ENCODE assay signal across 1 cellular context in the genomic region with DNA sequence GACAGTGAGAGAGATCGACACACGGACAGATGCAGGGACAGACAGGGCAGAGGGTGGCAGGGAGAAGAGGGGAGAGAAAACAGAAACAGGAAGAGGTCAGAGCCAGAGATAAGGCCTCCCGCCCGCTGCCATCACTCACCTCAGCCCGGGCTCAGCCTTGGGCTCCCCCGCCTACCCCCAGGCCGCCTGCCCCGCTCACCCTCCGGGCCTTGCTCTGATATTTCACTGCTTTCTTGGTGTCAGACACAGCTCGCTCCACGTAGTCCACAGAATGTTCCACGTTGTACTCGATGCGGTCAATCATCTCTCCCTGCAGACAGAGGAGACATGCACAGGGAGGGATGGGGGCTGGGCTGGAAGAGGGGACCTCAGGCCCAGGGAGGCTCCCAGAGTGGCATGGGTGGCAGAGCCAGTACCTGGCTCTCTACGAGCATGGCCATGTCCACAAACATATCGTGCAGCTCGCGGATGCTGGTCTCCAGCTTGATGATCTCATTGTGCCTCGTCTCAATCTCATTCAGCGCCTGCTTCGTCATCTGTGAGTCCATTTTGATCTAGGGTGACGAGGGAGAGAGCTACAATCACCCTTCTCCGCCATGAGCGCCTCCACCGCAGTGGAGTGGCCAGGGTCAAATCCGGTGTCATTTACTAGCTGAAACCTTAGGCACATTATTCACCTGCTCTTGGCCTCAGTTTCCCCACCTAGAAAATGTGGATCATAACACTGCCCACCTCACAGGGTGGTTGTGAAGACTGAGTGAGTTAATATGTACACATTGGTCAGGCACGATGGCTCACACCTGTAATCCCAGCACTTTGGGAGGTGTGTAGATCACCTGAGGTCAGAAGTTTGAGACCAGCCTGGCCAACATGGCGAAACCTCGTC.
TF ChIP-seq lines count a peak whose summit lies in the region.

No MANE protein-coding gene starts in this region.

TF ChIP-seq in HepG2, 621 proteins besides CTCF, POLR2A, EP300 and RAD21 (continued from another document):
- TF ChIP-seq, protein P1, sequence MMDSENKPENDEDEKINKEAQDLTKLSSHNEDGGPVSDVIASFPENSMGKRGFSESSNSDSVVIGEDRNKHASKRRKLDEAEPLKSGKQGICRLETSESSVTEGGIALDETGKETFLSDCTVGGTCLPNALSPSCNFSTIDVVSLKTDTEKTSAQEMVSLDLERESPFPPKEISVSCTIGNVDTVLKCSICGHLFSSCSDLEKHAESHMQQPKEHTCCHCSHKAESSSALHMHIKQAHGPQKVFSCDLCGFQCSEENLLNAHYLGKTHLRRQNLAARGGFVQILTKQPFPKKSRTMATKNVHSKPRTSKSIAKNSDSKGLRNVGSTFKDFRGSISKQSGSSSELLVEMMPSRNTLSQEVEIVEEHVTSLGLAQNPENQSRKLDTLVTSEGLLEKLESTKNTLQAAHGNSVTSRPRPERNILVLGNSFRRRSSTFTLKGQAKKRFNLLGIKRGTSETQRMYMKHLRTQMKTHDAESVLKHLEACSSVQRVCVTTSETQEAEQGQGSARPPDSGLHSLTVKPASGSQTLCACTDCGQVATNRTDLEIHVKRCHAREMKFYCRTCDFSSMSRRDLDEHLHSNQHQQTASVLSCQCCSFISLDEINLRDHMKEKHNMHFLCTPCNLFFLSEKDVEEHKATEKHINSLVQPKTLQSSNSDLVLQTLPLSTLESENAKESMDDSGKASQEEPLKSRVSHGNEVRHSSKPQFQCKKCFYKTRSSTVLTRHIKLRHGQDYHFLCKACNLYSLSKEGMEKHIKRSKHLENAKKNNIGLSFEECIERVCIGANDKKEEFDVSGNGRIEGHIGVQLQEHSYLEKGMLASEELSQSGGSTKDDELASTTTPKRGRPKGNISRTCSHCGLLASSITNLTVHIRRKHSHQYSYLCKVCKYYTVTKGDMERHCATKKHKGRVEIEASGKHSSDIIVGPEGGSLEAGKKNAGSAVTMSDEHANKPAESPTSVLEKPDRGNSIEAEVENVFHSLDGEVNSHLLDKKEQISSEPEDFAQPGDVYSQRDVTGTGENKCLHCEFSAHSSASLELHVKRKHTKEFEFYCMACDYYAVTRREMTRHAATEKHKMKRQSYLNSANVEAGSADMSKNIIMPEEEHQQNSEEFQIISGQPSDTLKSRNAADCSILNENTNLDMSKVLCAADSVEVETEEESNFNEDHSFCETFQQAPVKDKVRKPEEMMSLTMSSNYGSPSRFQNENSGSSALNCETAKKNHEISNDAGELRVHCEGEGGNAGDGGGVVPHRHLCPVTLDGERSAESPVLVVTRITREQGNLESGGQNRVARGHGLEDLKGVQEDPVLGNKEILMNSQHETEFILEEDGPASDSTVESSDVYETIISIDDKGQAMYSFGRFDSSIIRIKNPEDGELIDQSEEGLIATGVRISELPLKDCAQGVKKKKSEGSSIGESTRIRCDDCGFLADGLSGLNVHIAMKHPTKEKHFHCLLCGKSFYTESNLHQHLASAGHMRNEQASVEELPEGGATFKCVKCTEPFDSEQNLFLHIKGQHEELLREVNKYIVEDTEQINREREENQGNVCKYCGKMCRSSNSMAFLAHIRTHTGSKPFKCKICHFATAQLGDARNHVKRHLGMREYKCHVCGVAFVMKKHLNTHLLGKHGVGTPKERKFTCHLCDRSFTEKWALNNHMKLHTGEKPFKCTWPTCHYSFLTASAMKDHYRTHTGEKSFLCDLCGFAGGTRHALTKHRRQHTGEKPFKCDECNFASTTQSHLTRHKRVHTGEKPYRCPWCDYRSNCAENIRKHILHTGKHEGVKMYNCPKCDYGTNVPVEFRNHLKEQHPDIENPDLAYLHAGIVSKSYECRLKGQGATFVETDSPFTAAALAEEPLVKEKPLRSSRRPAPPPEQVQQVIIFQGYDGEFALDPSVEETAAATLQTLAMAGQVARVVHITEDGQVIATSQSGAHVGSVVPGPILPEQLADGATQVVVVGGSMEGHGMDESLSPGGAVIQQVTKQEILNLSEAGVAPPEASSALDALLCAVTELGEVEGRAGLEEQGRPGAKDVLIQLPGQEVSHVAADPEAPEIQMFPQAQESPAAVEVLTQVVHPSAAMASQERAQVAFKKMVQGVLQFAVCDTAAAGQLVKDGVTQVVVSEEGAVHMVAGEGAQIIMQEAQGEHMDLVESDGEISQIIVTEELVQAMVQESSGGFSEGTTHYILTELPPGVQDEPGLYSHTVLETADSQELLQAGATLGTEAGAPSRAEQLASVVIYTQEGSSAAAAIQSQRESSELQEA (CRISPR knock-in tag; IDR thresholded peaks at IDR 0.05; ENCODE audit: not compliant biosample characterization), result no peak
- TF ChIP-seq HNF4G (IDR thresholded peaks at IDR 0.05; ENCODE audit: borderline replicate concordance, low read depth, low read length), result no peak
- no peak for TF ChIP-seq HNF4G (CRISPR knock-in tag; IDR thresholded peaks at IDR 0.05; ENCODE audit: borderline replicate concordance, low read depth)
- TF ChIP-seq KMT2B (CRISPR knock-in tag; IDR thresholded peaks at IDR 0.05), result no peak
- no peak for TF ChIP-seq KDM3A (CRISPR knock-in tag; IDR thresholded peaks at IDR 0.05; ENCODE audit: low read depth)
- TF ChIP-seq ZNF883 (CRISPR knock-in tag; IDR thresholded peaks at IDR 0.05; ENCODE audit: not compliant biosample characterization), result no peak
- TF ChIP-seq ZNF678 (CRISPR knock-in tag; IDR thresholded peaks at IDR 0.05), result no peak
- TF ChIP-seq, protein P2, sequence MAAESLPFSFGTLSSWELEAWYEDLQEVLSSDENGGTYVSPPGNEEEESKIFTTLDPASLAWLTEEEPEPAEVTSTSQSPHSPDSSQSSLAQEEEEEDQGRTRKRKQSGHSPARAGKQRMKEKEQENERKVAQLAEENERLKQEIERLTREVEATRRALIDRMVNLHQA (CRISPR knock-in tag; IDR thresholded peaks at IDR 0.05), result no peak
- TF ChIP-seq JUNB (CRISPR knock-in tag; IDR thresholded peaks at IDR 0.05; ENCODE audit: borderline replicate concordance), result no peak
- no peak for TF ChIP-seq SP140L (CRISPR knock-in tag; IDR thresholded peaks at IDR 0.05; ENCODE audit: borderline replicate concordance)
- no peak for TF ChIP-seq ZSCAN25 (CRISPR knock-in tag; IDR thresholded peaks at IDR 0.05)
- TF ChIP-seq ARNTL (CRISPR knock-in tag; IDR thresholded peaks at IDR 0.05), result no peak
- no peak for TF ChIP-seq ZNF670 (CRISPR knock-in tag; IDR thresholded peaks at IDR 0.05; ENCODE audit: borderline replicate concordance)
- TF ChIP-seq ZNF788 (CRISPR knock-in tag; IDR thresholded peaks at IDR 0.05; ENCODE audit: borderline replicate concordance), result peak; percentile 50; the same call in 1 of the 2 replicates
- TF ChIP-seq, protein P3, sequence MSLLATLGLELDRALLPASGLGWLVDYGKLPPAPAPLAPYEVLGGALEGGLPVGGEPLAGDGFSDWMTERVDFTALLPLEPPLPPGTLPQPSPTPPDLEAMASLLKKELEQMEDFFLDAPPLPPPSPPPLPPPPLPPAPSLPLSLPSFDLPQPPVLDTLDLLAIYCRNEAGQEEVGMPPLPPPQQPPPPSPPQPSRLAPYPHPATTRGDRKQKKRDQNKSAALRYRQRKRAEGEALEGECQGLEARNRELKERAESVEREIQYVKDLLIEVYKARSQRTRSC (CRISPR knock-in tag; IDR thresholded peaks at IDR 0.05; ENCODE audit: low read depth), result no peak
- no peak for TF ChIP-seq ZNF816 (CRISPR knock-in tag; IDR thresholded peaks at IDR 0.05; ENCODE audit: borderline replicate concordance)
- TF ChIP-seq ZNF468 (CRISPR knock-in tag; IDR thresholded peaks at IDR 0.05), result no peak
- no peak for TF ChIP-seq ZNF543 (CRISPR knock-in tag; IDR thresholded peaks at IDR 0.05)
- TF ChIP-seq, protein P4, sequence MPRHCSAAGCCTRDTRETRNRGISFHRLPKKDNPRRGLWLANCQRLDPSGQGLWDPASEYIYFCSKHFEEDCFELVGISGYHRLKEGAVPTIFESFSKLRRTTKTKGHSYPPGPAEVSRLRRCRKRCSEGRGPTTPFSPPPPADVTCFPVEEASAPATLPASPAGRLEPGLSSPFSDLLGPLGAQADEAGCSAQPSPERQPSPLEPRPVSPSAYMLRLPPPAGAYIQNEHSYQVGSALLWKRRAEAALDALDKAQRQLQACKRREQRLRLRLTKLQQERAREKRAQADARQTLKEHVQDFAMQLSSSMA (CRISPR knock-in tag; IDR thresholded peaks at IDR 0.05), result no peak
- peak; percentile 87 for TF ChIP-seq ZBTB38 (CRISPR knock-in tag; IDR thresholded peaks at IDR 0.05)
- TF ChIP-seq, protein P5, sequence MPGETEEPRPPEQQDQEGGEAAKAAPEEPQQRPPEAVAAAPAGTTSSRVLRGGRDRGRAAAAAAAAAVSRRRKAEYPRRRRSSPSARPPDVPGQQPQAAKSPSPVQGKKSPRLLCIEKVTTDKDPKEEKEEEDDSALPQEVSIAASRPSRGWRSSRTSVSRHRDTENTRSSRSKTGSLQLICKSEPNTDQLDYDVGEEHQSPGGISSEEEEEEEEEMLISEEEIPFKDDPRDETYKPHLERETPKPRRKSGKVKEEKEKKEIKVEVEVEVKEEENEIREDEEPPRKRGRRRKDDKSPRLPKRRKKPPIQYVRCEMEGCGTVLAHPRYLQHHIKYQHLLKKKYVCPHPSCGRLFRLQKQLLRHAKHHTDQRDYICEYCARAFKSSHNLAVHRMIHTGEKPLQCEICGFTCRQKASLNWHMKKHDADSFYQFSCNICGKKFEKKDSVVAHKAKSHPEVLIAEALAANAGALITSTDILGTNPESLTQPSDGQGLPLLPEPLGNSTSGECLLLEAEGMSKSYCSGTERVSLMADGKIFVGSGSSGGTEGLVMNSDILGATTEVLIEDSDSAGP (CRISPR knock-in tag; IDR thresholded peaks at IDR 0.05; ENCODE audit: borderline replicate concordance), result 0 out of 2 replicates have a peak, but pooled peaks have one; percentile 16
- no peak for TF ChIP-seq MAZ (IDR thresholded peaks at IDR 0.05; ENCODE audit: borderline replicate concordance, low read depth, low read length)
- 0 out of 2 replicates have a peak, but pooled peaks have one; percentile 27 for TF ChIP-seq MAZ (CRISPR knock-in tag; IDR thresholded peaks at IDR 0.05; ENCODE audit: low read depth)
- no peak for TF ChIP-seq ZNF441 (CRISPR knock-in tag; IDR thresholded peaks at IDR 0.05; ENCODE audit: borderline replicate concordance)
- TF ChIP-seq, protein P6, sequence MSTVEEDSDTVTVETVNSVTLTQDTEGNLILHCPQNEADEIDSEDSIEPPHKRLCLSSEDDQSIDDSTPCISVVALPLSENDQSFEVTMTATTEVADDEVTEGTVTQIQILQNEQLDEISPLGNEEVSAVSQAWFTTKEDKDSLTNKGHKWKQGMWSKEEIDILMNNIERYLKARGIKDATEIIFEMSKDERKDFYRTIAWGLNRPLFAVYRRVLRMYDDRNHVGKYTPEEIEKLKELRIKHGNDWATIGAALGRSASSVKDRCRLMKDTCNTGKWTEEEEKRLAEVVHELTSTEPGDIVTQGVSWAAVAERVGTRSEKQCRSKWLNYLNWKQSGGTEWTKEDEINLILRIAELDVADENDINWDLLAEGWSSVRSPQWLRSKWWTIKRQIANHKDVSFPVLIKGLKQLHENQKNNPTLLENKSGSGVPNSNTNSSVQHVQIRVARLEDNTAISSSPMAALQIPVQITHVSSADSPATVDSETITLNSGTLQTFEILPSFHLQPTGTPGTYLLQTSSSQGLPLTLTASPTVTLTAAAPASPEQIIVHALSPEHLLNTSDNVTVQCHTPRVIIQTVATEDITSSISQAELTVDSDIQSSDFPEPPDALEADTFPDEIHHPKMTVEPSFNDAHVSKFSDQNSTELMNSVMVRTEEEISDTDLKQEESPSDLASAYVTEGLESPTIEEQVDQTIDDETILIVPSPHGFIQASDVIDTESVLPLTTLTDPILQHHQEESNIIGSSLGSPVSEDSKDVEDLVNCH (CRISPR knock-in tag; IDR thresholded peaks at IDR 0.05), result no peak
- TF ChIP-seq U2AF2 (IDR thresholded peaks at IDR 0.05; ENCODE audit: low read depth, low read length), result no peak
- TF ChIP-seq CC2D1A (CRISPR knock-in tag; IDR thresholded peaks at IDR 0.05), result no peak
- no peak for TF ChIP-seq ZNF451 (CRISPR knock-in tag; IDR thresholded peaks at IDR 0.05)
- no peak for TF ChIP-seq AGO1 (IDR thresholded peaks at IDR 0.05; ENCODE audit: low read depth, low read length, poor library complexity, severe bottlenecking)
- TF ChIP-seq HNRNPK (IDR thresholded peaks at IDR 0.05; ENCODE audit: low read depth, low read length, poor library complexity, severe bottlenecking), result no peak
